Comparison of ENCODE assay signal across 26 cellular contexts in the genomic region with DNA sequence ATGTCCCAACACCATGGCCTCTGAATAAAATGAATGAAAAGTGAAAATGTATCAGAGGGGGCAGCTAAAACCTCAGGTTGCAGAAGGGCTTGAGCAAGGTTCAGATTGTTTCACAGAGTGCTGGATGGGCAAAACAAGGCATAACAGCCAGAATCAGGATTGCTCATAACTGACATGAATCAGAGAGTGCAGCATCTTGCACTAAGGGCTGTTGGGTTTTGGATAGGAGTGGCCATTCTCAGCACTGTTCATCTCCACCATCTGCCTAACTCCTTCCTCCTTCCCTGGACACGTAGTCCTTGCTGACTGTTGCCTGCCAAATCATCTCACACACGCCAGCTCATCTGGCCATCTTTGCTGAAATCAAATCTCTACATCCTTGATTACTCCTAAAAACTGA.
DNase-seq lines count a peak whose midpoint lies in the region; ATAC-seq and TF ChIP-seq lines count a peak whose summit lies in the region.
"Had no signal": no experiment of that assay in that cellular context is flagged by ENCODE, and none has a peak within 500 bp of the region (broad histone marks: within the 10 kb centered on the region; RNA-seq: fewer than 3 reads in every experiment).

No MANE protein-coding gene starts in this region.

- no peak for TF ChIP-seq CTCF in mucosa of descending colon (IDR thresholded peaks at IDR 0.05)
- no peak for TF ChIP-seq CTCF in MM.1S (IDR thresholded peaks at IDR 0.05; ENCODE audit: low read length)
- TF ChIP-seq CTCF in tibial nerve (IDR thresholded peaks at IDR 0.05), result no peak

- H3K79me2 ChIP-seq in MM.1S (ENCODE audit: low read length), result no peaks in the 10 kb centered on the region
- H3K79me2 ChIP-seq: parathyroid adenoma had no signal

- H3K4me1 Mint-ChIP-seq in stimulated activated naive CD8-positive, alpha-beta T cell treated with anti-CD3 and anti-CD28 coated beads, Interleukin-15, amount 100 ng/mL, for 72 hours, result peaks cover 11% of the 10 kb centered on the region

- H2AFZ ChIP-seq in MM.1S (ENCODE audit: low read length), result no peak overlapping the region
- H2AFZ ChIP-seq: parathyroid adenoma had no signal

- WGBS in tibial nerve, 2 donors, result 67 to 68% methylated on average over 2 of the region's 2 CpGs

- no peak overlapping the region for H3K4me3 ChIP-seq in mucosa of descending colon
- H3K4me3 ChIP-seq in MM.1S (ENCODE audit: low read length), result no peak overlapping the region
- H3K4me3 ChIP-seq in tibial nerve, result no peak overlapping the region
- H3K4me3 ChIP-seq: A549, SK-N-MC had no signal

- H4K20me1 ChIP-seq in MM.1S (ENCODE audit: insufficient read depth, low read length), result no peaks in the 10 kb centered on the region

- H3K36me3 ChIP-seq in mucosa of descending colon (ENCODE audit: low read depth) (no peaks in the 10 kb centered on the region), MM.1S (replicated peaks; ENCODE audit: insufficient read depth, low read length) (no peaks in the 10 kb centered on the region), tibial nerve (no peaks in the 10 kb centered on the region)

- H3K9me2 ChIP-seq in MM.1S (replicated peaks; ENCODE audit: insufficient read depth, low read length), result no peaks in the 10 kb centered on the region

- H3K27me3 Mint-ChIP-seq in stimulated activated naive CD8-positive, alpha-beta T cell treated with anti-CD3 and anti-CD28 coated beads, Interleukin-15, amount 100 ng/mL, for 72 hours, result no peaks in the 10 kb centered on the region

- intact Hi-C loops in mucosa of descending colon (cut with DNase I, micrococcal nuclease), result no loop called here

- no peak overlapping the region for H3K27ac ChIP-seq in MM.1S (ENCODE audit: low read length)
- no peak overlapping the region for H3K27ac ChIP-seq in tibial nerve
- H3K27ac ChIP-seq: A549, parathyroid adenoma, SK-N-MC had no signal

- no peaks in the 10 kb centered on the region for H3K9me3 ChIP-seq in mucosa of descending colon
- no peaks in the 10 kb centered on the region for H3K9me3 ChIP-seq in MM.1S (replicated peaks; ENCODE audit: insufficient read depth, low read length)
- no peaks in the 10 kb centered on the region for H3K9me3 ChIP-seq in tibial nerve
- H3K9me3 ChIP-seq: A549 had no signal

- no peaks in the 10 kb centered on the region for H3F3A ChIP-seq in MM.1S (ENCODE audit: insufficient read depth, low read length)

- no peak overlapping the region for H3K4me3 Mint-ChIP-seq in stimulated activated naive CD8-positive, alpha-beta T cell treated with anti-CD3 and anti-CD28 coated beads, Interleukin-15, amount 100 ng/mL, for 72 hours
- H3K4me3 Mint-ChIP-seq: activated naive CD8-positive, alpha-beta T cell treated with anti-CD3 and anti-CD28 coated beads, Interleukin-2, amount 10 ng/mL, durations not matched to agents 7 days and 5 days; CD8-positive, alpha-beta memory T cell; central memory CD8-positive, alpha-beta T cell had no signal

- no peak for TF ChIP-seq EP300 in tibial nerve (IDR thresholded peaks at IDR 0.05)

- no peak for TF ChIP-seq POLR2A in tibial nerve (IDR thresholded peaks at IDR 0.05)

- no peak for DNase-seq in stimulated activated naive CD8-positive, alpha-beta T cell treated with anti-CD3 and anti-CD28 coated beads, Interleukin-15, amount 100 ng/mL, for 72 hours
- DNase-seq in stimulated activated naive CD8-positive, alpha-beta T cell treated with anti-CD3 and anti-CD28 coated beads, Interleukin-15, Interleukin-2, amounts not matched to agents 100 U/mL and 50 U/mL, for 24 hours, result no peak
- DNase-seq in cerebellar cortex (ENCODE audit: low spot score) (peak; percentile 93), mucosa of descending colon (no peak), cortex of kidney (lab: John Stamatoyannopoulos, UW) (no peak), MM.1S (no peak), tibial nerve (ENCODE audit: low spot score in 2 of 2) (no peak), GOT3 (lab: John Stamatoyannopoulos, UW) (no peak)
- DNase-seq: activated CD4-positive, alpha-beta T cell treated with anti-CD3 and anti-CD28 coated beads for 4 hours; activated CD8-positive, alpha-beta memory T cell treated with anti-CD3 and anti-CD28 coated beads for 24 hours; activated gamma-delta T cell; activated naive CD8-positive, alpha-beta T cell treated with anti-CD3 and anti-CD28 coated beads, Interleukin-2, amount 10 ng/mL, durations not matched to agents 7 days and 5 days; CD8-positive, alpha-beta memory T cell; head of caudate nucleus; NCI-H1105; NCI-H2029 treated with DMSO at 0.1 percent for 48 hours; NCI-H2227 treated with DMSO at 0.1 percent for 48 hours; NCI-H748 treated with DMSO at 0.1 percent for 48 hours; right cardiac atrium; RPMI8226; stimulated activated CD4-positive, alpha-beta T cell treated with anti-CD3 and anti-CD28 coated beads, Interleukin-4, amount 100 ng/mL, for 1 hour; T-helper 2 cell had no signal

- H3K27ac Mint-ChIP-seq in stimulated activated naive CD8-positive, alpha-beta T cell treated with anti-CD3 and anti-CD28 coated beads, Interleukin-15, amount 100 ng/mL, for 72 hours, result no peak overlapping the region
- H3K27ac Mint-ChIP-seq: activated naive CD8-positive, alpha-beta T cell treated with anti-CD3 and anti-CD28 coated beads, Interleukin-2, amount 10 ng/mL, durations not matched to agents 7 days and 5 days; CD8-positive, alpha-beta memory T cell had no signal

- no peaks in the 10 kb centered on the region for H3K27me3 ChIP-seq in MM.1S (replicated peaks; ENCODE audit: insufficient read depth, low read length)
- no peaks in the 10 kb centered on the region for H3K27me3 ChIP-seq in tibial nerve

- H3K4me2 ChIP-seq in MM.1S (ENCODE audit: low read depth, low read length), result no peak overlapping the region
- H3K4me2 ChIP-seq: A549 had no signal

- H3K9me3 Mint-ChIP-seq in stimulated activated naive CD8-positive, alpha-beta T cell treated with anti-CD3 and anti-CD28 coated beads, Interleukin-15, amount 100 ng/mL, for 72 hours, result no peaks in the 10 kb centered on the region
- H3K9me3 Mint-ChIP-seq: activated naive CD8-positive, alpha-beta T cell treated with anti-CD3 and anti-CD28 coated beads, Interleukin-2, amount 10 ng/mL, durations not matched to agents 7 days and 5 days; central memory CD8-positive, alpha-beta T cell had no signal

- H3K9ac ChIP-seq in MM.1S (ENCODE audit: low read length), result no peak overlapping the region
- H3K9ac ChIP-seq: parathyroid adenoma had no signal

- H3K4me1 ChIP-seq in mucosa of descending colon (ENCODE audit: low read depth) (no peaks in the 10 kb centered on the region), MM.1S (ENCODE audit: low read length) (no peaks in the 10 kb centered on the region), tibial nerve (peaks cover 0 to 8% (median 3%) of the 10 kb centered on the region in 4 donors)
- H3K4me1 ChIP-seq: A549 had no signal

- ATAC-seq in stimulated activated naive CD8-positive, alpha-beta T cell treated with anti-CD3 and anti-CD28 coated beads, Interleukin-15, amount 100 ng/mL, for 72 hours, result peak; percentile 50
- no peak for ATAC-seq in stimulated activated naive CD8-positive, alpha-beta T cell treated with anti-CD3 and anti-CD28 coated beads, Interleukin-15, Interleukin-2, amounts not matched to agents 100 U/mL and 50 U/mL, for 24 hours
- ATAC-seq in mucosa of descending colon, result peak; percentile 12
- ATAC-seq: A549 had no signal
